In genomic region chr12:587551-588322, GRCh38 we compare ENCODE assay signal across 1 cellular context.
TF ChIP-seq lines count a peak whose summit lies in the region.

No MANE protein-coding gene starts in this region.

TF ChIP-seq in K562, 482 proteins besides CTCF, POLR2A, EP300 and RAD21 (continued from another document):
- TF ChIP-seq, protein P1, sequence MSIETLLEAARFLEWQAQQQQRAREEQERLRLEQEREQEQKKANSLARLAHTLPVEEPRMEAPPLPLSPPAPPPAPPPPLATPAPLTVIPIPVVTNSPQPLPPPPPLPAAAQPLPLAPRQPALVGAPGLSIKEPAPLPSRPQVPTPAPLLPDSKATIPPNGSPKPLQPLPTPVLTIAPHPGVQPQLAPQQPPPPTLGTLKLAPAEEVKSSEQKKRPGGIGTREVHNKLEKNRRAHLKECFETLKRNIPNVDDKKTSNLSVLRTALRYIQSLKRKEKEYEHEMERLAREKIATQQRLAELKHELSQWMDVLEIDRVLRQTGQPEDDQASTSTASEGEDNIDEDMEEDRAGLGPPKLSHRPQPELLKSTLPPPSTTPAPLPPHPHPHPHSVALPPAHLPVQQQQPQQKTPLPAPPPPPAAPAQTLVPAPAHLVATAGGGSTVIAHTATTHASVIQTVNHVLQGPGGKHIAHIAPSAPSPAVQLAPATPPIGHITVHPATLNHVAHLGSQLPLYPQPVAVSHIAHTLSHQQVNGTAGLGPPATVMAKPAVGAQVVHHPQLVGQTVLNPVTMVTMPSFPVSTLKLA (conservative IDR thresholded peaks at IDR 0.05) = peak in 1 of 2 experiments; percentile 21; a peak in 1 of 4 replicates
- TF ChIP-seq CAMTA2 (CRISPR knock-in tag; conservative IDR thresholded peaks at IDR 0.05) = no peak
- TF ChIP-seq SMARCA4 (IDR thresholded peaks at IDR 0.05) = 0 out of 2 replicates have a peak, but pooled peaks have one; percentile 33
- peak; percentile 68 for TF ChIP-seq CBFA2T2 (conservative IDR thresholded peaks at IDR 0.05)
TF ChIP-seq in K562: peak in this region for 21.
